Comparison of ENCODE assay signal across 29 cellular contexts in genomic region chr2:116832148-116832547, GRCh38.
"Had no signal": no experiment of that assay in that cellular context is flagged by ENCODE, and none has a peak within 500 bp of the region (broad histone marks: within the 10 kb centered on the region; RNA-seq: fewer than 3 reads in every experiment).

No MANE protein-coding gene starts in this region.

- H3K27ac Mint-ChIP-seq: stimulated activated effector memory CD8-positive, alpha-beta T cell treated with anti-CD3 and anti-CD28 coated beads, Interleukin-12 subunit alpha, Interleukin-12 subunit beta, amount 100 ng/mL, for 72 hours; stimulated activated memory B cell treated with anti-CD40 and anti-IgM and Interleukin-4, amounts not matched to agents 10 μg/mL and 1 μg/mL and 100 μg/mL, for 72 hours; stimulated activated naive B cell treated with anti-CD40 and anti-IgM and Interleukin-4, amounts not matched to agents 10 μg/mL and 1 μg/mL and 100 μg/mL, for 72 hours; stimulated activated naive CD8-positive, alpha-beta T cell treated with anti-CD3 and anti-CD28 coated beads, Interleukin-15, amount 100 ng/mL, for 72 hours; stimulated activated naive CD8-positive, alpha-beta T cell treated with anti-CD3 and anti-CD28 coated beads, Interleukin-15, Interleukin-2, amounts not matched to agents 100 ng/mL and 50 ng/mL, for 24 hours; type B pancreatic cell had no signal

- H3K27ac ChIP-seq: stomach, suprapubic skin, testis, thoracic aorta, thyroid gland, tibial artery, tibial nerve, transverse colon, upper lobe of left lung, upper lobe of right lung, uterus, vagina had no signal

- H3K27me3 Mint-ChIP-seq: stimulated activated memory B cell treated with anti-CD40 and anti-IgM and Interleukin-4, amounts not matched to agents 10 μg/mL and 1 μg/mL and 100 μg/mL, for 72 hours; stimulated activated naive B cell treated with anti-CD40 and anti-IgM and Interleukin-4, amounts not matched to agents 10 μg/mL and 1 μg/mL and 100 μg/mL, for 72 hours; stimulated activated naive CD8-positive, alpha-beta T cell treated with anti-CD3 and anti-CD28 coated beads, Interleukin-15, amount 100 ng/mL, for 72 hours; stimulated activated naive CD8-positive, alpha-beta T cell treated with anti-CD3 and anti-CD28 coated beads, Interleukin-15, Interleukin-2, amounts not matched to agents 100 ng/mL and 50 ng/mL, for 24 hours; type B pancreatic cell had no signal

- H3K36me3 ChIP-seq: stomach, suprapubic skin, thoracic aorta, thyroid gland, tibial artery, tibial nerve, transverse colon, upper lobe of left lung, upper lobe of right lung, uterus, vagina had no signal

- ATAC-seq: stimulated activated effector memory CD8-positive, alpha-beta T cell treated with anti-CD3 and anti-CD28 coated beads, Interleukin-12 subunit alpha, Interleukin-12 subunit beta, amount 100 ng/mL, for 72 hours; stimulated activated memory B cell treated with anti-CD40 and anti-IgM and Interleukin-4, amounts not matched to agents 10 μg/mL and 1 μg/mL and 100 μg/mL, for 72 hours; stimulated activated naive B cell treated with anti-CD40 and anti-IgM and Interleukin-4, amounts not matched to agents 10 μg/mL and 1 μg/mL and 100 μg/mL, for 72 hours; stimulated activated naive CD8-positive, alpha-beta T cell treated with anti-CD3 and anti-CD28 coated beads, Interleukin-15, amount 100 ng/mL, for 72 hours; stimulated activated naive CD8-positive, alpha-beta T cell treated with anti-CD3 and anti-CD28 coated beads, Interleukin-15, Interleukin-2, amounts not matched to agents 100 U/mL and 50 U/mL, for 24 hours; upper lobe of right lung had no signal

- H3K4me3 ChIP-seq: stomach, suprapubic skin, testis, thoracic aorta, thyroid gland, tibial artery, tibial nerve, transverse colon, upper lobe of left lung, upper lobe of right lung, uterus, vagina had no signal

- DNase-seq: stimulated activated CD4-positive, alpha-beta T cell treated with anti-CD3 and anti-CD28 coated beads, Interleukin-2, amount 100 ng/mL, for 48 hours; stimulated activated CD4-positive, alpha-beta T cell treated with anti-CD3 and anti-CD28 coated beads, Interleukin-4, amount 100 ng/mL, for 1 hour; stimulated activated CD4-positive, alpha-beta T cell treated with anti-CD3 and anti-CD28 coated beads, Interleukin-4, amount 100 ng/mL, for 24 hours; stimulated activated CD4-positive, alpha-beta T cell treated with anti-CD3 and anti-CD28 coated beads, Interleukin-4, amount 100 ng/mL, for 4 hours; stimulated activated CD8-positive, alpha-beta memory T cell treated with anti-CD3 and anti-CD28 coated beads, Interleukin-4, amount 100 ng/mL, for 48 hours; stimulated activated naive B cell treated with anti-CD40 and anti-IgM and Interleukin-4, amounts not matched to agents 10 μg/mL and 1 μg/mL and 100 μg/mL, for 72 hours; stimulated activated naive CD4-positive, alpha-beta T cell; stimulated activated naive CD4-positive, alpha-beta T cell treated with Interleukin-2 at 50 U/mL for 16 hours; stimulated activated naive CD8-positive, alpha-beta T cell treated with anti-CD3 and anti-CD28 coated beads, Interleukin-15, amount 100 ng/mL, for 72 hours; stimulated activated naive CD8-positive, alpha-beta T cell treated with anti-CD3 and anti-CD28 coated beads, Interleukin-15, Interleukin-2, amounts not matched to agents 100 U/mL and 50 U/mL, for 24 hours; stomach; substantia nigra; testis; thyroid gland; tibial artery; transverse colon; trophoblast cell; upper lobe of left lung; upper lobe of right lung; uterus had no signal

- H3K4me1 ChIP-seq: stomach, suprapubic skin, testis, thyroid gland, tibial artery, tibial nerve, transverse colon, upper lobe of left lung, upper lobe of right lung, uterus, vagina had no signal

- H3K9me3 ChIP-seq: testis, thoracic aorta, thyroid gland, transverse colon, upper lobe of left lung, upper lobe of right lung had no signal

- H3K4me1 Mint-ChIP-seq: stimulated activated effector memory CD8-positive, alpha-beta T cell treated with anti-CD3 and anti-CD28 coated beads, Interleukin-12 subunit alpha, Interleukin-12 subunit beta, amount 100 ng/mL, for 72 hours; stimulated activated memory B cell treated with anti-CD40 and anti-IgM and Interleukin-4, amounts not matched to agents 10 μg/mL and 1 μg/mL and 100 μg/mL, for 72 hours; stimulated activated naive B cell treated with anti-CD40 and anti-IgM and Interleukin-4, amounts not matched to agents 10 μg/mL and 1 μg/mL and 100 μg/mL, for 72 hours; stimulated activated naive CD8-positive, alpha-beta T cell treated with anti-CD3 and anti-CD28 coated beads, Interleukin-15, amount 100 ng/mL, for 72 hours had no signal

- H3K27me3 ChIP-seq: stomach, suprapubic skin, testis, thyroid gland, tibial artery, tibial nerve, transverse colon, upper lobe of left lung, upper lobe of right lung, uterus, vagina had no signal

- H3K4me3 Mint-ChIP-seq: stimulated activated effector memory CD8-positive, alpha-beta T cell treated with anti-CD3 and anti-CD28 coated beads, Interleukin-12 subunit alpha, Interleukin-12 subunit beta, amount 100 ng/mL, for 72 hours; stimulated activated memory B cell treated with anti-CD40 and anti-IgM and Interleukin-4, amounts not matched to agents 10 μg/mL and 1 μg/mL and 100 μg/mL, for 72 hours; stimulated activated naive B cell treated with anti-CD40 and anti-IgM and Interleukin-4, amounts not matched to agents 10 μg/mL and 1 μg/mL and 100 μg/mL, for 72 hours; stimulated activated naive CD8-positive, alpha-beta T cell treated with anti-CD3 and anti-CD28 coated beads, Interleukin-15, amount 100 ng/mL, for 72 hours; stimulated activated naive CD8-positive, alpha-beta T cell treated with anti-CD3 and anti-CD28 coated beads, Interleukin-15, Interleukin-2, amounts not matched to agents 100 ng/mL and 50 ng/mL, for 24 hours; type B pancreatic cell had no signal

- FAIRE-seq: urothelium cell line had no signal

- H3K9me3 Mint-ChIP-seq: type B pancreatic cell had no signal

- H3K36me3 Mint-ChIP-seq: stimulated activated effector memory CD8-positive, alpha-beta T cell treated with anti-CD3 and anti-CD28 coated beads, Interleukin-12 subunit alpha, Interleukin-12 subunit beta, amount 100 ng/mL, for 72 hours; stimulated activated memory B cell treated with anti-CD40 and anti-IgM and Interleukin-4, amounts not matched to agents 10 μg/mL and 1 μg/mL and 100 μg/mL, for 72 hours; stimulated activated naive B cell treated with anti-CD40 and anti-IgM and Interleukin-4, amounts not matched to agents 10 μg/mL and 1 μg/mL and 100 μg/mL, for 72 hours; type B pancreatic cell had no signal
